ENCODE assay signal across 1 cellular context in the genomic region with DNA sequence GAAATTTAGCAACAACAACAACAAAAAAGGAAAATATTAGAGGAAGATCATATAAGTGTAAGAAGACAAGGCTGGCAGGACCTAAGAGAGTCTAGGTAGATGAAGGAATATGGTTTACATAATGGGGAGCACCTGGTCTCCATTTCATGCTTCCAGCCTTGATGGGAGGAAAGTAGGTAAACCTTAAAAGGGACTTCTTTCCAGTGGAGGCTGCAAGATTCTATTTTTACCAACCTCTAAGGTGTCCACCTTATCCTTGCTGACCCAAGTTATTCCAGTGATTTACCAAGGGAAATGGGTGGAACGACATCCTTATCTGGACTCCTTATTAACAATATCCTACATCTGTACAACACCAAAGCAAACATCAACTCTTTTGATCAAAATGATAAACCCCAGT.
TF ChIP-seq lines count a peak whose summit lies in the region.

No MANE protein-coding gene starts in this region.

TF ChIP-seq in endothelial cell of umbilical vein, 7 proteins besides CTCF, POLR2A, EP300 and RAD21:
- TF ChIP-seq EZH2 (IDR thresholded peaks at IDR 0.05; ENCODE audit: borderline replicate concordance, low read depth, low read length, severe bottlenecking) (no peak), FOS (IDR thresholded peaks at IDR 0.05; ENCODE audit: borderline replicate concordance, insufficient read depth, low read length) (no peak), JUN (IDR thresholded peaks at IDR 0.05; ENCODE audit: borderline replicate concordance, insufficient read depth, insufficient read length, low read depth) (no peak), GATA2 (IDR thresholded peaks at IDR 0.05; ENCODE audit: insufficient read depth, insufficient read length, low read depth, low read length) (no peak)
- TF ChIP-seq, protein P1, sequence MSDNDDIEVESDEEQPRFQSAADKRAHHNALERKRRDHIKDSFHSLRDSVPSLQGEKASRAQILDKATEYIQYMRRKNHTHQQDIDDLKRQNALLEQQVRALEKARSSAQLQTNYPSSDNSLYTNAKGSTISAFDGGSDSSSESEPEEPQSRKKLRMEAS (IDR thresholded peaks at IDR 0.05; ENCODE audit: insufficient read depth, insufficient read length) = no peak
TF ChIP-seq in endothelial cell of umbilical vein: peak in this region for 0.
